Comparison of ENCODE assay signal across 10 cellular contexts in genomic region chr19:38711726-38712153, GRCh38. TPM values are rescaled to one million over a fixed set of nuclear protein-coding genes. Genes with fewer than 3 reads are reported as not detected.
DNase-seq lines count a peak whose midpoint lies in the region; ATAC-seq, FAIRE-seq and TF ChIP-seq lines count a peak whose summit lies in the region.
"Had no signal": no experiment of that assay in that cellular context is flagged by ENCODE, and none has a peak within 500 bp of the region (broad histone marks: within the 10 kb centered on the region; RNA-seq: fewer than 3 reads in every experiment).

No MANE protein-coding gene starts in this region.

- H3K4me3 Mint-ChIP-seq in stimulated activated naive B cell treated with anti-CD40 and anti-IgM and Interleukin-4, amounts not matched to agents 10 μg/mL and 1 μg/mL and 100 μg/mL, for 72 hours: no peak overlapping the region
- H3K4me3 Mint-ChIP-seq: brain had no signal

- H3K4me1 ChIP-seq in keratinocyte (ENCODE audit: control insufficient read depth, extremely low read depth, insufficient read depth, low read length): peaks cover 24% of the 10 kb centered on the region

- in situ Hi-C loops in astrocyte of the cerebellum (cut with HindIII; ENCODE audit: low sequenced_read_pairs): no loop called here

- no peak for TF ChIP-seq CTCF in astrocyte of the cerebellum (IDR thresholded peaks at IDR 0.05; ENCODE audit: low read depth, low read length, missing control alignments)
- TF ChIP-seq CTCF in keratinocyte (optimal IDR thresholded peaks at IDR 0.05 in 1 of 3, IDR thresholded peaks at IDR 0.05 in 1 of 3, conservative IDR thresholded peaks at IDR 0.05 in 1 of 3; ENCODE audit: extremely low read depth in 1 of 3, insufficient read depth in 2 of 3, low read length in 3 of 3): no peak

- no peak overlapping the region for H3K9ac ChIP-seq in keratinocyte (ENCODE audit: control insufficient read depth, extremely low read depth, insufficient read depth, low read length)

- H3K4me2 ChIP-seq in keratinocyte (ENCODE audit: control insufficient read depth, extremely low read depth, insufficient read depth, low read depth, low read length): no peak overlapping the region

- no peaks in the 10 kb centered on the region for H3K27me3 ChIP-seq in keratinocyte (ENCODE audit: control insufficient read depth, extremely low read depth, insufficient read depth, low read length)

- DNase-seq in H54 (ENCODE audit: insufficient read length, low spot score) (peak; percentile 96), astrocyte of the cerebellum (ENCODE audit: low read depth) (peak; percentile 91), keratinocyte (ENCODE audit: low read depth, low spot score) (no peak), CD1c-positive myeloid dendritic cell (ENCODE audit: extremely low spot score) (no peak), COLO668 (lab: John Stamatoyannopoulos, UW; ENCODE audit: unreplicated experiment) (no peak)
- DNase-seq in stimulated activated naive B cell treated with anti-CD40 and anti-IgM and Interleukin-4, amounts not matched to agents 10 μg/mL and 1 μg/mL and 100 μg/mL, for 72 hours: no peak
- no peak for DNase-seq in NK-92 treated with Interleukin-12 subunit alpha and Interleukin-12 subunit beta, amount 100 ng/mL, for 24 hours (lab: John Stamatoyannopoulos, UW)
- DNase-seq: stimulated activated naive CD4-positive, alpha-beta T cell treated with Interleukin-2 at 50 U/mL for 16 hours had no signal

- no peak for FAIRE-seq in H54 (lab: Jason Lieb, UNC)
- FAIRE-seq in keratinocyte (lab: Jason Lieb, UNC): no peak

- H3K27ac Mint-ChIP-seq in stimulated activated naive B cell treated with anti-CD40 and anti-IgM and Interleukin-4, amounts not matched to agents 10 μg/mL and 1 μg/mL and 100 μg/mL, for 72 hours: peak overlapping the region; percentile 42

- no peak overlapping the region for H3K4me3 ChIP-seq in astrocyte of the cerebellum (ENCODE audit: low read depth, low read length)
- H3K4me3 ChIP-seq in keratinocyte (ENCODE audit: control insufficient read depth in 2 of 3, extremely low read depth in 1 of 3, insufficient read depth in 2 of 3, low read depth in 1 of 3, low read length in 3 of 3): no peak overlapping the region

- H2AFZ ChIP-seq in keratinocyte (ENCODE audit: control insufficient read depth, low read length): no peak overlapping the region

- peaks cover 0 to 3% of the 10 kb centered on the region in 2 donors for H3K4me1 Mint-ChIP-seq in stimulated activated naive B cell treated with anti-CD40 and anti-IgM and Interleukin-4, amounts not matched to agents 10 μg/mL and 1 μg/mL and 100 μg/mL, for 72 hours

- H3K9me1 ChIP-seq in keratinocyte (ENCODE audit: control insufficient read depth, extremely low read depth, insufficient read depth, low read length): no peaks in the 10 kb centered on the region

- peaks cover 78 to 84% of the 10 kb centered on the region in 2 experiments for H3K36me3 ChIP-seq in keratinocyte (ENCODE audit: control insufficient read depth in 2 of 2, extremely low read depth in 1 of 2, insufficient read depth in 2 of 2, low read length in 2 of 2)

- ATAC-seq in stimulated activated naive B cell treated with anti-CD40 and anti-IgM and Interleukin-4, amounts not matched to agents 10 μg/mL and 1 μg/mL and 100 μg/mL, for 72 hours (replicated peaks): no peak
- no peak for ATAC-seq in HG03342 (IDR thresholded peaks at IDR 0.05; ENCODE audit: unreplicated experiment)

- no peaks in the 10 kb centered on the region for H3K9me3 ChIP-seq in keratinocyte (ENCODE audit: control insufficient read depth, low read depth, low read length)

- H3K9me3 Mint-ChIP-seq in stimulated activated naive B cell treated with anti-CD40 and anti-IgM and Interleukin-4, amounts not matched to agents 10 μg/mL and 1 μg/mL and 100 μg/mL, for 72 hours: no peaks in the 10 kb centered on the region
- H3K9me3 Mint-ChIP-seq: brain had no signal

- no peak for TF ChIP-seq POLR2A in H54 (IDR thresholded peaks at IDR 0.05; ENCODE audit: low read depth, low read length)

- peaks cover 34 to 57% of the 10 kb centered on the region in 2 donors for H3K36me3 Mint-ChIP-seq in stimulated activated naive B cell treated with anti-CD40 and anti-IgM and Interleukin-4, amounts not matched to agents 10 μg/mL and 1 μg/mL and 100 μg/mL, for 72 hours

- peak overlapping the region; percentile 1 for H3K27ac ChIP-seq in keratinocyte (ENCODE audit: control insufficient read depth, insufficient read depth, low read length)

- dilution Hi-C loops in keratinocyte (cut with MboI; ENCODE audit: extremely low pct_ligation_motif_present, low sequenced_read_pairs): no loop called here

- H4K20me1 ChIP-seq in keratinocyte (ENCODE audit: control insufficient read depth, extremely low read depth, insufficient read depth, low read length): peaks cover 3% of the 10 kb centered on the region

- H3K27me3 Mint-ChIP-seq in stimulated activated naive B cell treated with anti-CD40 and anti-IgM and Interleukin-4, amounts not matched to agents 10 μg/mL and 1 μg/mL and 100 μg/mL, for 72 hours: no peaks in the 10 kb centered on the region
- H3K27me3 Mint-ChIP-seq: brain had no signal

- peaks cover 66% of the 10 kb centered on the region for H3K79me2 ChIP-seq in keratinocyte (ENCODE audit: control insufficient read depth, insufficient read depth, low read length)

RNA-seq across cellular contexts. Expression of gene CAPN12, which starts 32.5 kb away (rescaled TPM):
- polyA plus RNA-seq in keratinocyte: 5.6 to 20.4 TPM (median 6.0 TPM) in 3 replicates
- 6.8 TPM for polyA plus RNA-seq in keratinocyte (2011; ENCODE audit: low read depth)
- polyA plus RNA-seq in keratinocyte (2011; cell fraction: cytosol; rRNA removed): 7.4 and 15.5 TPM in 2 replicates
- 32.9 and 44.6 TPM in 2 replicates for polyA plus RNA-seq in keratinocyte (2011; cell fraction: nucleus; rRNA removed)
- polyA plus RNA-seq in keratinocyte (2012; ENCODE audit: low replicate concordance): 4.6 and 7.5 TPM in 2 replicates
- 3.9 to 9.7 TPM (median 6.0 TPM) in 3 replicates for polyA minus RNA-seq in keratinocyte
- 5.4 TPM for polyA minus RNA-seq in keratinocyte (2011; cell fraction: cytosol; rRNA and poly(A)+ RNA removed)
- polyA minus RNA-seq in keratinocyte (2011; cell fraction: nucleus; rRNA and poly(A)+ RNA removed): 4.7 and 5.5 TPM in 2 replicates

Comparison
In these comparisons a context has a peak if more than half of its experiments do, and no peak if none do; other contexts are left out.
1. DNase-seq: peak in H54 (single experiment) and astrocyte of the cerebellum (single experiment); none in keratinocyte (single experiment), stimulated activated naive B cell treated with anti-CD40 and anti-IgM and Interleukin-4, amounts not matched to agents 10 μg/mL and 1 μg/mL and 100 μg/mL, for 72 hours (single experiment), CD1c-positive myeloid dendritic cell (single experiment), COLO668 (single experiment) and NK-92 treated with Interleukin-12 subunit alpha and Interleukin-12 subunit beta, amount 100 ng/mL, for 24 hours (single experiment).